Comparison of ENCODE assay signal across 9 cellular contexts in the genomic region with DNA sequence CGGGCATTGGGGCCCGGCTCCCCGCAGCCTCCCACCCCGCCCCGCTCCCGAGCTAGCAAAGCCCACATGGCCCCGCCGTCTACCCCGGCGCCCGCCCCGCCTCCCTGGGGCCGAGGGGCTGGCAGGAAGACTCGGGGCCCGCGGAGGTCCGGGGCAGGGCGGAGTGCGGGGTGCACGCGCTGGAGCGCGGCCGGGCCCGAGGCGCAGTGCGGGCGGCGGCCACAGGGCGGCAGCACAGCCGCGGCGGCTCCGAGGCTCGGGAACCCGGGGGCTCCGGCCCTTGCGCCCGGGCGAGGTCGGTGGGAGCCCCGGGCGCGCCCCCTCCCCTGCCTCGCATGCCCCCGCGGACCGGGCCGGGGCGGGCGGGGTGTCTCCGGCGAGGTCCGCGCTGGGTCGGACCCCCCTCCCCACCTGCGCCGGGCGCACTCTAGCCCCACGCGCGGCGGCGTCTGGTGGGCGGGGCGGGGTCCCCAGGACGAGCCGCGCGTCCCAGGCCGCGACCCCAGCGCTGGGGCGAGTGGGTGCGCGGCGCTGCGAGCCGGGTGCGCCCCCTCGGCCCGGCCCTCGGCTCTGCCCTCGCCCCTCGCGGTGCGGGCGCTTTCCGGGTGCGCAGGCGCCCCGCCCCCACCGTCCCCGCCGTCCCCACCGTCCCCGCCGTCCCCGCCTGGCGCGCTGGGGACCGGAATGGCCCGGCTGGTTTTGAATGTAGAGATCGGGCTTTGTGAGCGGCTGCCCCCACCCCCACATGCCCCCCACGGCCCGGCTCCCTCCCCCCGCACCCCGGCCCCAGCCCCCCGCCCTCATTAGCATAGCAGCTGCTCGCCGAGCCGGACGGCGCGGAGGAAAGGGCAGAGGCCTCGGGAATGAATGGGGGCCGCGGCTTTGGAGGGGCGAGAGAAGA. TPM values are rescaled to one million over a fixed set of nuclear protein-coding genes. Genes with fewer than 3 reads are reported as not detected.
DNase-seq lines count a peak whose midpoint lies in the region; ATAC-seq and TF ChIP-seq lines count a peak whose summit lies in the region.
"Had no signal": no experiment of that assay in that cellular context is flagged by ENCODE, and none has a peak within 500 bp of the region (broad histone marks: within the 10 kb centered on the region; RNA-seq: fewer than 3 reads in every experiment).

No MANE protein-coding gene starts in this region.

- in situ Hi-C loops in SK-MEL-5 (cut with HindIII; ENCODE audit: low pct_unique_long_range_greater_than_20kb, low sequenced_read_pairs) (no loop called here), brain microvascular endothelial cell (cut with HindIII; ENCODE audit: low pct_ligation_motif_present, low sequenced_read_pairs) (no loop called here)

- ATAC-seq in GM21423 (IDR thresholded peaks at IDR 0.05; ENCODE audit: unreplicated experiment), result peak; percentile 55
- ATAC-seq in stimulated activated naive B cell treated with anti-CD40 and anti-IgM and Interleukin-4, amounts not matched to agents 10 μg/mL and 1 μg/mL and 100 μg/mL, for 72 hours (replicated peaks), result peak; percentile 81 to 85

- peak overlapping the region; percentile 87 for H3K4me2 ChIP-seq in BLaER1

- H3K4me1 Mint-ChIP-seq in stimulated activated naive B cell treated with anti-CD40 and anti-IgM and Interleukin-4, amounts not matched to agents 10 μg/mL and 1 μg/mL and 100 μg/mL, for 72 hours, result peaks cover 11 to 22% of the 10 kb centered on the region in 2 donors

- peak overlapping the region; percentile 64; the same call in 1 of the 2 replicates for H3K9ac ChIP-seq in BLaER1

- no peak overlapping the region for H3K27ac Mint-ChIP-seq in stimulated activated naive B cell treated with anti-CD40 and anti-IgM and Interleukin-4, amounts not matched to agents 10 μg/mL and 1 μg/mL and 100 μg/mL, for 72 hours

- peaks cover 9% of the 10 kb centered on the region for H3K36me3 ChIP-seq in BLaER1
- H3K36me3 ChIP-seq in brain microvascular endothelial cell (replicated peaks), result no peaks in the 10 kb centered on the region

- H3K4me3 Mint-ChIP-seq in stimulated activated naive B cell treated with anti-CD40 and anti-IgM and Interleukin-4, amounts not matched to agents 10 μg/mL and 1 μg/mL and 100 μg/mL, for 72 hours, result peak overlapping the region; percentile 41 to 74

- peak; percentile 41 for TF ChIP-seq CTCF in brain microvascular endothelial cell (IDR thresholded peaks at IDR 0.05; ENCODE audit: low read depth, low read length, missing control alignments)

- H3K4me3 ChIP-seq in BLaER1, result peak overlapping the region; percentile 71
- peak overlapping the region; percentile 46 for H3K4me3 ChIP-seq in brain microvascular endothelial cell (ENCODE audit: low read depth, low read length)

- H3K27me3 ChIP-seq in BLaER1 (peaks cover 50% of the 10 kb centered on the region), brain microvascular endothelial cell (replicated peaks) (no peaks in the 10 kb centered on the region)

- H3K9me3 Mint-ChIP-seq in stimulated activated naive B cell treated with anti-CD40 and anti-IgM and Interleukin-4, amounts not matched to agents 10 μg/mL and 1 μg/mL and 100 μg/mL, for 72 hours, result no peaks in the 10 kb centered on the region

- H3K27ac ChIP-seq in BLaER1 (no peak overlapping the region), brain microvascular endothelial cell (peak overlapping the region; percentile 83)

- no peaks in the 10 kb centered on the region for H3K9me3 ChIP-seq in BLaER1

- no peaks in the 10 kb centered on the region for H3K36me3 Mint-ChIP-seq in stimulated activated naive B cell treated with anti-CD40 and anti-IgM and Interleukin-4, amounts not matched to agents 10 μg/mL and 1 μg/mL and 100 μg/mL, for 72 hours

- peak; percentile 26 for DNase-seq in SK-MEL-5 (ENCODE audit: low read depth, low spot score)
- DNase-seq in brain microvascular endothelial cell, result no peak
- DNase-seq in kidney tubule cell (ENCODE audit: low spot score), result peak; percentile 37
- DNase-seq in stimulated activated naive B cell treated with anti-CD40 and anti-IgM and Interleukin-4, amounts not matched to agents 10 μg/mL and 1 μg/mL and 100 μg/mL, for 72 hours, result no peak
- DNase-seq in NCI-H2029 treated with DMSO at 0.1 percent for 48 hours (lab: John Stamatoyannopoulos, UW), result no peak
- DNase-seq in inferior parietal cortex (ENCODE audit: extremely low spot score), result no peak

- peaks cover 43% of the 10 kb centered on the region for H4K20me1 ChIP-seq in BLaER1

- H3K4me1 ChIP-seq in BLaER1, result peaks cover 51% of the 10 kb centered on the region

- peaks cover 31 to 49% of the 10 kb centered on the region in 2 donors for H3K27me3 Mint-ChIP-seq in stimulated activated naive B cell treated with anti-CD40 and anti-IgM and Interleukin-4, amounts not matched to agents 10 μg/mL and 1 μg/mL and 100 μg/mL, for 72 hours

RNA-seq across cellular contexts. Expression of gene NRARP, which starts 6.5 kb away (rescaled TPM):
- 0.50 and 0.67 TPM in 2 replicates for total RNA-seq in SK-MEL-5 (2014; rRNA removed; shearing (Covaris generic))
- 1.9 and 2.2 TPM in 2 replicates for polyA plus RNA-seq in SK-MEL-5 (2015; cell fraction: cytosol; rRNA removed)
- 0.51 TPM in 1 of 2 replicates, not detected in the other for polyA plus RNA-seq in SK-MEL-5 (2015; cell fraction: nucleus; rRNA removed)

RNA-seq across cellular contexts. Expression of gene TOR4A, which starts 18.0 kb away (rescaled TPM):
- 0.03 and 0.13 TPM in 2 replicates for total RNA-seq in SK-MEL-5 (2014; rRNA removed; shearing (Covaris generic))
- polyA plus RNA-seq in SK-MEL-5 (2015; cell fraction: cytosol; rRNA removed), result 0.20 and 0.33 TPM in 2 replicates
- 0.04 and 0.22 TPM in 2 replicates for polyA plus RNA-seq in SK-MEL-5 (2015; cell fraction: nucleus; rRNA removed)

RNA-seq across cellular contexts. Expression of gene NELFB, which starts 40.4 kb away (rescaled TPM):
- total RNA-seq in SK-MEL-5 (2014; rRNA removed; shearing (Covaris generic)), result 47.3 and 47.4 TPM in 2 replicates
- 81.8 and 90.6 TPM in 2 replicates for polyA plus RNA-seq in SK-MEL-5 (2015; cell fraction: cytosol; rRNA removed)
- 53.3 and 54.8 TPM in 2 replicates for polyA plus RNA-seq in SK-MEL-5 (2015; cell fraction: nucleus; rRNA removed)

RNA-seq across cellular contexts. Expression of gene STPG3, which starts 44.5 kb away (rescaled TPM):
- not detected in 2 replicates for total RNA-seq in SK-MEL-5 (2014; rRNA removed; shearing (Covaris generic))
- polyA plus RNA-seq in SK-MEL-5 (2015; cell fraction: cytosol; rRNA removed), result not detected in 2 replicates
- not detected in 2 replicates for polyA plus RNA-seq in SK-MEL-5 (2015; cell fraction: nucleus; rRNA removed)
- total RNA-seq: HT1080 had no signal

RNA-seq across cellular contexts. Expression of gene TUBB4B, which starts 54.5 kb away (rescaled TPM):
- 66.1 and 81.2 TPM in 2 replicates for total RNA-seq in SK-MEL-5 (2014; rRNA removed; shearing (Covaris generic))
- 403 and 491 TPM in 2 replicates for polyA plus RNA-seq in SK-MEL-5 (2015; cell fraction: cytosol; rRNA removed)
- polyA plus RNA-seq in SK-MEL-5 (2015; cell fraction: nucleus; rRNA removed), result 187 and 188 TPM in 2 replicates

Comparison
In these comparisons a context has a peak if more than half of its experiments do, and no peak if none do; other contexts are left out.
1. DNase-seq: peak in SK-MEL-5 (single experiment) and kidney tubule cell (single experiment); none in brain microvascular endothelial cell (single experiment), stimulated activated naive B cell treated with anti-CD40 and anti-IgM and Interleukin-4, amounts not matched to agents 10 μg/mL and 1 μg/mL and 100 μg/mL, for 72 hours (single experiment), NCI-H2029 treated with DMSO at 0.1 percent for 48 hours (single experiment) and inferior parietal cortex (single experiment).